9 cellular contexts compared by ENCODE assay signal in genomic region chr16:6016530-6017184, GRCh38.
DNase-seq lines count a peak whose midpoint lies in the region; ATAC-seq and TF ChIP-seq lines count a peak whose summit lies in the region.
"Had no signal": no experiment of that assay in that cellular context is flagged by ENCODE, and none has a peak within 500 bp of the region (broad histone marks: within the 10 kb centered on the region; RNA-seq: fewer than 3 reads in every experiment).

No MANE protein-coding gene starts in this region.

- H3K9me3 Mint-ChIP-seq in Calu3 (ENCODE audit: low read depth, unreplicated experiment) = no peaks in the 10 kb centered on the region
- peaks cover 11 to 21% (median 13%) of the 10 kb centered on the region in 3 donors for H3K9me3 Mint-ChIP-seq in T-cell

- POLR2A ChIA-PET in T-cell (lab: Charles Lee) = no interaction called here

- no TSS peak for BruUV-seq in Calu3 (replicated peaks; lab: Mats Ljungman, UMichigan)

- H3K4me1 Mint-ChIP-seq in Calu3 (ENCODE audit: low read depth, unreplicated experiment) = no peaks in the 10 kb centered on the region
- H3K4me1 Mint-ChIP-seq in T-cell = no peaks in the 10 kb centered on the region

- H3K27me3 Mint-ChIP-seq in Calu3 (ENCODE audit: unreplicated experiment) (peaks cover 32% of the 10 kb centered on the region), T-cell (peaks cover 15 to 21% of the 10 kb centered on the region in 2 donors)

- CTCF ChIA-PET in Calu3 (lab: Charles Lee) (interaction anchor here (0.8 to 1.0 kb wide), 3 partner anchors 10 to 627 kb away, joined by 3 read pairs; no protein-coding TSS in a partner anchor), T-cell (lab: Charles Lee) (no interaction called here)

- ATAC-seq in HG02981 (IDR thresholded peaks at IDR 0.05; ENCODE audit: unreplicated experiment) = no peak
- no peak for ATAC-seq in T-cell (replicated peaks in 1 of 4)
- no peak for ATAC-seq in HG03439 (IDR thresholded peaks at IDR 0.05; ENCODE audit: unreplicated experiment)

- intact Hi-C loops in Calu3 (cut with micrococcal nuclease; ENCODE audit: unreplicated experiment) = no loop called here

- no peak overlapping the region for H3K4me3 Mint-ChIP-seq in Calu3 (ENCODE audit: low read depth, unreplicated experiment)
- H3K4me3 Mint-ChIP-seq in T-cell = no peak overlapping the region

- H3K27ac Mint-ChIP-seq in Calu3 (ENCODE audit: unreplicated experiment) (no peak overlapping the region), T-cell (no peak overlapping the region)

- peak; percentile 27 for DNase-seq in Calu3
- peak; percentile 46 for DNase-seq in HuH-7.5 (ENCODE audit: low spot score)
- peak; percentile 71 for DNase-seq in SK-N-DZ (ENCODE audit: low spot score)
- DNase-seq in islet precursor cell = peak; percentile 68
- DNase-seq in stimulated activated CD4-positive, alpha-beta T cell treated with anti-CD3 and anti-CD28 coated beads, Interleukin-1b, Interleukin-23, amount 100 ng/mL, for 48 hours = no peak
- DNase-seq in T-cell = no peak
- DNase-seq: GDM1 had no signal

- H3K36me3 Mint-ChIP-seq in Calu3 (ENCODE audit: insufficient read depth, unreplicated experiment) (peaks cover 5% of the 10 kb centered on the region), T-cell (no peaks in the 10 kb centered on the region)

- peak; percentile 41 for TF ChIP-seq CTCF in Calu3 (IDR thresholded peaks at IDR 0.05; ENCODE audit: unreplicated experiment)

Comparison
In these comparisons a context has a peak if more than half of its experiments do, and no peak if none do; other contexts are left out.
1. DNase-seq: peak in Calu3 (single experiment), HuH-7.5 (single experiment), SK-N-DZ (single experiment) and islet precursor cell (single experiment); none in stimulated activated CD4-positive, alpha-beta T cell treated with anti-CD3 and anti-CD28 coated beads, Interleukin-1b, Interleukin-23, amount 100 ng/mL, for 48 hours (single experiment) and T-cell (0 of 34).